In the genomic region with DNA sequence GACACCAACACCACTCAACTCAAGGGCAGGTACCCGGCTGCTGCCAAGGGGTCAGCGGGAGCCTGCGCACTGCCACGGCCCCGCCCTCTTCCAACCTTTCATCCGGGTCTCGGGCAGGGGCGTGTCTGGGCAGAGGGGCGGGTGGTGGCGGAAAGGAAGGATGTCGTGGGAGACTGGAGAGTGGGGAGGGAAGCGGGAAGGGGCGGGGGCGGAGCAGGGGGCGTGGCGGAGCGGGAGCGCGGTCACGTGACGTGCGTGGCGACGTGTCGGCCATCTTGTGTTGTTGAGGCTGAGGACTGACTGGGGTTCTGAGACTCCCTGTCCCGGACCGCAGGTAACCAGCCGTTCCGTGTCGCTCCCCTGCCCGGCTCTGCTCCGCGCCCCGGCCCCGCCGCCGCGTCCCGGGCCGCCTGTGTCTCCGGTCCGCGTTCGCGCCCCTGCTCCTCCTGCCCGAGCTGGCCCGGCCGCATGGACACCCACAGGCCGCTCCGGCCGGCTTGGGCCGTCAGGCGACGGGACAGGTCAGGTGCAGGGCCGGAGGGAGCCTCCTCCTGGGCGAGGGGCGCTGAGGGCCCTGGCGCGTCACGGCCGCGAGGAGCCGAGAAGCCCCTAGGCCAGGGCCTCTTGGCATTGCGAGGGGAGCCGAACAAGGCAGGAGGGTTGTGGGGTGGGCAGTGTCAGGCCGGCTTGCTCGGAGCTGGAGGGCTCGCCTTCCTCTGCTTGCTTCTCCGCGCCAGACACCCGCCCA, we compare ENCODE assay signal across 1 cellular context.
TF ChIP-seq lines count a peak whose summit lies in the region.

A gene with protein sequence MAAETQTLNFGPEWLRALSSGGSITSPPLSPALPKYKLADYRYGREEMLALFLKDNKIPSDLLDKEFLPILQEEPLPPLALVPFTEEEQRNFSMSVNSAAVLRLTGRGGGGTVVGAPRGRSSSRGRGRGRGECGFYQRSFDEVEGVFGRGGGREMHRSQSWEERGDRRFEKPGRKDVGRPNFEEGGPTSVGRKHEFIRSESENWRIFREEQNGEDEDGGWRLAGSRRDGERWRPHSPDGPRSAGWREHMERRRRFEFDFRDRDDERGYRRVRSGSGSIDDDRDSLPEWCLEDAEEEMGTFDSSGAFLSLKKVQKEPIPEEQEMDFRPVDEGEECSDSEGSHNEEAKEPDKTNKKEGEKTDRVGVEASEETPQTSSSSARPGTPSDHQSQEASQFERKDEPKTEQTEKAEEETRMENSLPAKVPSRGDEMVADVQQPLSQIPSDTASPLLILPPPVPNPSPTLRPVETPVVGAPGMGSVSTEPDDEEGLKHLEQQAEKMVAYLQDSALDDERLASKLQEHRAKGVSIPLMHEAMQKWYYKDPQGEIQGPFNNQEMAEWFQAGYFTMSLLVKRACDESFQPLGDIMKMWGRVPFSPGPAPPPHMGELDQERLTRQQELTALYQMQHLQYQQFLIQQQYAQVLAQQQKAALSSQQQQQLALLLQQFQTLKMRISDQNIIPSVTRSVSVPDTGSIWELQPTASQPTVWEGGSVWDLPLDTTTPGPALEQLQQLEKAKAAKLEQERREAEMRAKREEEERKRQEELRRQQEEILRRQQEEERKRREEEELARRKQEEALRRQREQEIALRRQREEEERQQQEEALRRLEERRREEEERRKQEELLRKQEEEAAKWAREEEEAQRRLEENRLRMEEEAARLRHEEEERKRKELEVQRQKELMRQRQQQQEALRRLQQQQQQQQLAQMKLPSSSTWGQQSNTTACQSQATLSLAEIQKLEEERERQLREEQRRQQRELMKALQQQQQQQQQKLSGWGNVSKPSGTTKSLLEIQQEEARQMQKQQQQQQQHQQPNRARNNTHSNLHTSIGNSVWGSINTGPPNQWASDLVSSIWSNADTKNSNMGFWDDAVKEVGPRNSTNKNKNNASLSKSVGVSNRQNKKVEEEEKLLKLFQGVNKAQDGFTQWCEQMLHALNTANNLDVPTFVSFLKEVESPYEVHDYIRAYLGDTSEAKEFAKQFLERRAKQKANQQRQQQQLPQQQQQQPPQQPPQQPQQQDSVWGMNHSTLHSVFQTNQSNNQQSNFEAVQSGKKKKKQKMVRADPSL (N-terminal part only) (plus strand): TSS at position 273 of the 748 bp plus-strand sequence. CDS start 37,867 bp downstream, outside the sequence.

TF ChIP-seq in HepG2, 621 proteins besides CTCF, POLR2A, EP300 and RAD21 (continued from another document and continues in another):
- TF ChIP-seq, protein P1, sequence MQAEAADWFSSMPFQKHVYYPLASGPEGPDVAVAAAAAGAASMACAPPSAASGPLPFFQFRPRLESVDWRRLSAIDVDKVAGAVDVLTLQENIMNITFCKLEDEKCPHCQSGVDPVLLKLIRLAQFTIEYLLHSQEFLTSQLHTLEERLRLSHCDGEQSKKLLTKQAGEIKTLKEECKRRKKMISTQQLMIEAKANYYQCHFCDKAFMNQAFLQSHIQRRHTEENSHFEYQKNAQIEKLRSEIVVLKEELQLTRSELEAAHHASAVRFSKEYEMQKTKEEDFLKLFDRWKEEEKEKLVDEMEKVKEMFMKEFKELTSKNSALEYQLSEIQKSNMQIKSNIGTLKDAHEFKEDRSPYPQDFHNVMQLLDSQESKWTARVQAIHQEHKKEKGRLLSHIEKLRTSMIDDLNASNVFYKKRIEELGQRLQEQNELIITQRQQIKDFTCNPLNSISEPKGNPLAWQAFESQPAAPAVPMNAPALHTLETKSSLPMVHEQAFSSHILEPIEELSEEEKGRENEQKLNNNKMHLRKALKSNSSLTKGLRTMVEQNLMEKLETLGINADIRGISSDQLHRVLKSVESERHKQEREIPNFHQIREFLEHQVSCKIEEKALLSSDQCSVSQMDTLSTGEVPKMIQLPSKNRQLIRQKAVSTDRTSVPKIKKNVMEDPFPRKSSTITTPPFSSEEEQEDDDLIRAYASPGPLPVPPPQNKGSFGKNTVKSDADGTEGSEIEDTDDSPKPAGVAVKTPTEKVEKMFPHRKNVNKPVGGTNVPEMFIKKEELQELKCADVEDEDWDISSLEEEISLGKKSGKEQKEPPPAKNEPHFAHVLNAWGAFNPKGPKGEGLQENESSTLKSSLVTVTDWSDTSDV (CRISPR knock-in tag; IDR thresholded peaks at IDR 0.05), result peak; percentile 23; the same call in 1 of the 2 replicates
- TF ChIP-seq ZNF792 (CRISPR knock-in tag; IDR thresholded peaks at IDR 0.05) (0 out of 2 replicates have a peak, but pooled peaks have one; percentile 19), NR2F6 (IDR thresholded peaks at IDR 0.05) (no peak), NR2F6 (CRISPR knock-in tag; IDR thresholded peaks at IDR 0.05) (peak; percentile 56; the same call in 1 of the 2 replicates), ZNF556 (CRISPR knock-in tag; IDR thresholded peaks at IDR 0.05; ENCODE audit: borderline replicate concordance) (peak; percentile 96; the same call in 1 of the 2 replicates), MEIS1 (CRISPR knock-in tag; IDR thresholded peaks at IDR 0.05; ENCODE audit: borderline replicate concordance) (peak; percentile 80), NFYC (CRISPR knock-in tag; IDR thresholded peaks at IDR 0.05) (0 out of 2 replicates have a peak, but pooled peaks have one; percentile 16), ZNF30 (CRISPR knock-in tag; IDR thresholded peaks at IDR 0.05) (no peak), HOXA3 (CRISPR knock-in tag; IDR thresholded peaks at IDR 0.05) (peak; percentile 94), ZNF780A (CRISPR knock-in tag; IDR thresholded peaks at IDR 0.05) (peak; percentile 48; the same call in 1 of the 2 replicates), DMAP1 (CRISPR knock-in tag; IDR thresholded peaks at IDR 0.05) (peak; percentile 75), ETV6 (CRISPR knock-in tag; conservative IDR thresholded peaks at IDR 0.05) (peak; percentile 64; the same call in 1 of the 2 replicates), ZNF761 (CRISPR knock-in tag; conservative IDR thresholded peaks at IDR 0.05) (peak; percentile 96), ARNT (IDR thresholded peaks at IDR 0.05) (no peak), ZNF441 (CRISPR knock-in tag; IDR thresholded peaks at IDR 0.05; ENCODE audit: borderline replicate concordance) (peak; percentile 91), DPF2 (CRISPR knock-in tag; IDR thresholded peaks at IDR 0.05; ENCODE audit: borderline replicate concordance, low read depth) (peak; percentile 26; the same call in 1 of the 2 replicates), SIN3A (IDR thresholded peaks at IDR 0.05; ENCODE audit: borderline replicate concordance, low read depth, low read length) (peak; percentile 37; the same call in 1 of the 2 replicates), CREB1 (IDR thresholded peaks at IDR 0.05) (peak; percentile 74), CREB1 (CRISPR knock-in tag; IDR thresholded peaks at IDR 0.05) (no peak), IRF2 (CRISPR knock-in tag; IDR thresholded peaks at IDR 0.05) (no peak), GATAD1 (CRISPR knock-in tag; IDR thresholded peaks at IDR 0.05) (peak; percentile 81), SP5 (CRISPR knock-in tag; IDR thresholded peaks at IDR 0.05; ENCODE audit: borderline replicate concordance, low read depth) (peak; percentile 90), AGO1 (IDR thresholded peaks at IDR 0.05; ENCODE audit: low read depth, low read length, poor library complexity, severe bottlenecking) (peak; percentile 39), KLF13 (CRISPR knock-in tag; IDR thresholded peaks at IDR 0.05) (0 out of 2 replicates have a peak, but pooled peaks have one; percentile 59), RNF2 (conservative IDR thresholded peaks at IDR 0.05; ENCODE audit: low read depth) (peak; percentile 98), ZNF331 (CRISPR knock-in tag; IDR thresholded peaks at IDR 0.05) (no peak; the same call in 1 of the 2 replicates), RXRB (CRISPR knock-in tag; IDR thresholded peaks at IDR 0.05; ENCODE audit: borderline replicate concordance) (peak; percentile 51; the same call in 1 of the 2 replicates), YEATS4 (CRISPR knock-in tag; IDR thresholded peaks at IDR 0.05; ENCODE audit: borderline replicate concordance) (peak; percentile 96), FOXK2 (IDR thresholded peaks at IDR 0.05) (peak; percentile 65; the same call in 1 of the 2 replicates), ZFX (CRISPR knock-in tag; IDR thresholded peaks at IDR 0.05; ENCODE audit: low read depth) (peak; percentile 100), FOXM1 (CRISPR knock-in tag; IDR thresholded peaks at IDR 0.05) (no peak; the same call in 1 of the 2 replicates), ZNF292 (CRISPR knock-in tag; IDR thresholded peaks at IDR 0.05; ENCODE audit: borderline replicate concordance, low read depth) (peak; percentile 67; the same call in 1 of the 2 replicates), ZNF543 (CRISPR knock-in tag; IDR thresholded peaks at IDR 0.05) (peak; percentile 94)
- TF ChIP-seq, protein P2, sequence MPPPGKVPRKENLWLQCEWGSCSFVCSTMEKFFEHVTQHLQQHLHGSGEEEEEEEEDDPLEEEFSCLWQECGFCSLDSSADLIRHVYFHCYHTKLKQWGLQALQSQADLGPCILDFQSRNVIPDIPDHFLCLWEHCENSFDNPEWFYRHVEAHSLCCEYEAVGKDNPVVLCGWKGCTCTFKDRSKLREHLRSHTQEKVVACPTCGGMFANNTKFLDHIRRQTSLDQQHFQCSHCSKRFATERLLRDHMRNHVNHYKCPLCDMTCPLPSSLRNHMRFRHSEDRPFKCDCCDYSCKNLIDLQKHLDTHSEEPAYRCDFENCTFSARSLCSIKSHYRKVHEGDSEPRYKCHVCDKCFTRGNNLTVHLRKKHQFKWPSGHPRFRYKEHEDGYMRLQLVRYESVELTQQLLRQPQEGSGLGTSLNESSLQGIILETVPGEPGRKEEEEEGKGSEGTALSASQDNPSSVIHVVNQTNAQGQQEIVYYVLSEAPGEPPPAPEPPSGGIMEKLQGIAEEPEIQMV (CRISPR knock-in tag; IDR thresholded peaks at IDR 0.05; ENCODE audit: low read depth), result peak; percentile 94
- TF ChIP-seq, protein P3, sequence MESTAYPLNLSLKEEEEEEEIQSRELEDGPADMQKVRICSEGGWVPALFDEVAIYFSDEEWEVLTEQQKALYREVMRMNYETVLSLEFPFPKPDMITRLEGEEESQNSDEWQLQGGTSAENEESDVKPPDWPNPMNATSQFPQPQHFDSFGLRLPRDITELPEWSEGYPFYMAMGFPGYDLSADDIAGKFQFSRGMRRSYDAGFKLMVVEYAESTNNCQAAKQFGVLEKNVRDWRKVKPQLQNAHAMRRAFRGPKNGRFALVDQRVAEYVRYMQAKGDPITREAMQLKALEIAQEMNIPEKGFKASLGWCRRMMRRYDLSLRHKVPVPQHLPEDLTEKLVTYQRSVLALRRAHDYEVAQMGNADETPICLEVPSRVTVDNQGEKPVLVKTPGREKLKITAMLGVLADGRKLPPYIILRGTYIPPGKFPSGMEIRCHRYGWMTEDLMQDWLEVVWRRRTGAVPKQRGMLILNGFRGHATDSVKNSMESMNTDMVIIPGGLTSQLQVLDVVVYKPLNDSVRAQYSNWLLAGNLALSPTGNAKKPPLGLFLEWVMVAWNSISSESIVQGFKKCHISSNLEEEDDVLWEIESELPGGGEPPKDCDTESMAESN (CRISPR knock-in tag; conservative IDR thresholded peaks at IDR 0.05), result peak; percentile 93
- TF ChIP-seq, protein P4, sequence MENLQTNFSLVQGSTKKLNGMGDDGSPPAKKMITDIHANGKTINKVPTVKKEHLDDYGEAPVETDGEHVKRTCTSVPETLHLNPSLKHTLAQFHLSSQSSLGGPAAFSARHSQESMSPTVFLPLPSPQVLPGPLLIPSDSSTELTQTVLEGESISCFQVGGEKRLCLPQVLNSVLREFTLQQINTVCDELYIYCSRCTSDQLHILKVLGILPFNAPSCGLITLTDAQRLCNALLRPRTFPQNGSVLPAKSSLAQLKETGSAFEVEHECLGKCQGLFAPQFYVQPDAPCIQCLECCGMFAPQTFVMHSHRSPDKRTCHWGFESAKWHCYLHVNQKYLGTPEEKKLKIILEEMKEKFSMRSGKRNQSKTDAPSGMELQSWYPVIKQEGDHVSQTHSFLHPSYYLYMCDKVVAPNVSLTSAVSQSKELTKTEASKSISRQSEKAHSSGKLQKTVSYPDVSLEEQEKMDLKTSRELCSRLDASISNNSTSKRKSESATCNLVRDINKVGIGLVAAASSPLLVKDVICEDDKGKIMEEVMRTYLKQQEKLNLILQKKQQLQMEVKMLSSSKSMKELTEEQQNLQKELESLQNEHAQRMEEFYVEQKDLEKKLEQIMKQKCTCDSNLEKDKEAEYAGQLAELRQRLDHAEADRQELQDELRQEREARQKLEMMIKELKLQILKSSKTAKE (CRISPR knock-in tag; IDR thresholded peaks at IDR 0.05; ENCODE audit: borderline replicate concordance), result 0 out of 2 replicates have a peak, but pooled peaks have one; percentile 35
- TF ChIP-seq, protein P5, sequence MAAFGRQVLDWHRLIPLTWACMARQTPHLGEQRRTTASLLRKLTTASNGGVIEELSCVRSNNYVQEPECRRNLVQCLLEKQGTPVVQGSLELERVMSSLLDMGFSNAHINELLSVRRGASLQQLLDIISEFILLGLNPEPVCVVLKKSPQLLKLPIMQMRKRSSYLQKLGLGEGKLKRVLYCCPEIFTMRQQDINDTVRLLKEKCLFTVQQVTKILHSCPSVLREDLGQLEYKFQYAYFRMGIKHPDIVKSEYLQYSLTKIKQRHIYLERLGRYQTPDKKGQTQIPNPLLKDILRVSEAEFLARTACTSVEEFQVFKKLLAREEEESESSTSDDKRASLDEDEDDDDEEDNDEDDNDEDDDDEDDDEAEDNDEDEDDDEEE (CRISPR knock-in tag; IDR thresholded peaks at IDR 0.05), result peak; percentile 91; the same call in 1 of the 2 replicates
- TF ChIP-seq, protein P6, sequence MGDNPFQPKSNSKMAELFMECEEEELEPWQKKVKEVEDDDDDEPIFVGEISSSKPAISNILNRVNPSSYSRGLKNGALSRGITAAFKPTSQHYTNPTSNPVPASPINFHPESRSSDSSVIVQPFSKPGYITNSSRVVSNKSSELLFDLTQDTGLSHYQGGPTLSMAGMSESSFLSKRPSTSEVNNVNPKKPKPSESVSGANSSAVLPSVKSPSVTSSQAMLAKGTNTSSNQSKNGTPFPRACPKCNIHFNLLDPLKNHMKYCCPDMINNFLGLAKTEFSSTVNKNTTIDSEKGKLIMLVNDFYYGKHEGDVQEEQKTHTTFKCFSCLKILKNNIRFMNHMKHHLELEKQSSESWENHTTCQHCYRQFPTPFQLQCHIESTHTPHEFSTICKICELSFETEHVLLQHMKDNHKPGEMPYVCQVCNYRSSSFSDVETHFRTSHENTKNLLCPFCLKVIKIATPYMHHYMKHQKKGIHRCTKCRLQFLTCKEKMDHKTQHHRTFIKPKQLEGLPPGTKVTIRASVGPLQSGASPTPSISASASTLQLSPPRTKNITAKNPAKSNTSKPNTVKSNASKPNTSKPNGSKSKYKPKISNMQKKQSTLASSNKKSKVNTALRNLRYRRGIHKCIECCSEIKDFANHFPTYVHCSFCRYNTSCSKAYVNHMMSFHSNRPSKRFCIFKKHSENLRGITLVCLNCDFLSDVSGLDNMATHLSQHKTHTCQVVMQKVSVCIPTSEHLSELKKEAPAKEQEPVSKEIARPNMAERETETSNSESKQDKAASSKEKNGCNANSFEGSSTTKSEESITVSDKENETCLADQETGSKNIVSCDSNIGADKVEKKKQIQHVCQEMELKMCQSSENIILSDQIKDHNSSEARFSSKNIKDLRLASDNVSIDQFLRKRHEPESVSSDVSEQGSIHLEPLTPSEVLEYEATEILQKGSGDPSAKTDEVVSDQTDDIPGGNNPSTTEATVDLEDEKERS (CRISPR knock-in tag; IDR thresholded peaks at IDR 0.05), result no peak
- TF ChIP-seq, protein P7, sequence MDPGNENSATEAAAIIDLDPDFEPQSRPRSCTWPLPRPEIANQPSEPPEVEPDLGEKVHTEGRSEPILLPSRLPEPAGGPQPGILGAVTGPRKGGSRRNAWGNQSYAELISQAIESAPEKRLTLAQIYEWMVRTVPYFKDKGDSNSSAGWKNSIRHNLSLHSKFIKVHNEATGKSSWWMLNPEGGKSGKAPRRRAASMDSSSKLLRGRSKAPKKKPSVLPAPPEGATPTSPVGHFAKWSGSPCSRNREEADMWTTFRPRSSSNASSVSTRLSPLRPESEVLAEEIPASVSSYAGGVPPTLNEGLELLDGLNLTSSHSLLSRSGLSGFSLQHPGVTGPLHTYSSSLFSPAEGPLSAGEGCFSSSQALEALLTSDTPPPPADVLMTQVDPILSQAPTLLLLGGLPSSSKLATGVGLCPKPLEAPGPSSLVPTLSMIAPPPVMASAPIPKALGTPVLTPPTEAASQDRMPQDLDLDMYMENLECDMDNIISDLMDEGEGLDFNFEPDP (CRISPR knock-in tag; conservative IDR thresholded peaks at IDR 0.05), result no peak
